In genomic region chr3:148641712-148642111, GRCh38 we compare ENCODE assay signal across 15 cellular contexts.
DNase-seq lines count a peak whose midpoint lies in the region; TF ChIP-seq lines count a peak whose summit lies in the region.
"Had no signal": no experiment of that assay in that cellular context is flagged by ENCODE, and none has a peak within 500 bp of the region (broad histone marks: within the 10 kb centered on the region; RNA-seq: fewer than 3 reads in every experiment).

No MANE protein-coding gene starts in this region.

- DNase-seq in SIG-M5 treated with dmso at 0.1 percent for 504 hours (lab: John Stamatoyannopoulos, UW; ENCODE audit: unreplicated experiment) (peak; percentile 33), SIG-M5 (lab: John Stamatoyannopoulos, UW) (no peak), CD1c-positive myeloid dendritic cell (ENCODE audit: extremely low spot score) (peak; percentile 29), NB4 (ENCODE audit: low read depth) (peak; percentile 24), epithelial cell of prostate (ENCODE audit: low read depth, low spot score) (no peak), SW 1271 (lab: John Stamatoyannopoulos, UW) (no peak), NCI-H1417 (lab: John Stamatoyannopoulos, UW) (no peak)
- DNase-seq: BE2C; Caco-2; CD8-positive, alpha-beta T cell; DMS53; GF-D8; HFFc6 had no signal

- TF ChIP-seq POLR2A in NB4 (IDR thresholded peaks at IDR 0.05; ENCODE audit: extremely low read depth, insufficient read length) = no peak

- H3K27ac ChIP-seq in epithelial cell of prostate = peak overlapping the region; percentile 53
- H3K27ac ChIP-seq: C4-2B, HL-60 had no signal

- no peak for TF ChIP-seq CTCF in NB4 (IDR thresholded peaks at IDR 0.05; ENCODE audit: low read depth, low read length)

- H3K4me3 ChIP-seq in NB4 (ENCODE audit: low read depth, low read length) = no peak overlapping the region

Comparison
In these comparisons a context has a peak if more than half of its experiments do, and no peak if none do; other contexts are left out.
1. DNase-seq: peak in SIG-M5 treated with dmso at 0.1 percent for 504 hours (single experiment), CD1c-positive myeloid dendritic cell (single experiment) and NB4 (single experiment); none in SIG-M5 (single experiment), epithelial cell of prostate (single experiment), SW 1271 (0 of 2) and NCI-H1417 (0 of 3).